Comparison of ENCODE assay signal across 1 cellular context in genomic region chr3:126127904-126128303, GRCh38.
TF ChIP-seq lines count a peak whose summit lies in the region.

No MANE protein-coding gene starts in this region.

TF ChIP-seq in HepG2, 621 proteins besides CTCF, POLR2A, EP300 and RAD21 (continued from another document):
- TF ChIP-seq ZNF724P (CRISPR knock-in tag; IDR thresholded peaks at IDR 0.05; ENCODE audit: borderline replicate concordance) (no peak), BRD4 (CRISPR knock-in tag; IDR thresholded peaks at IDR 0.05) (no peak)
TF ChIP-seq in HepG2: peak in this region for 0.
